28 cellular contexts compared by ENCODE assay signal in the genomic region with DNA sequence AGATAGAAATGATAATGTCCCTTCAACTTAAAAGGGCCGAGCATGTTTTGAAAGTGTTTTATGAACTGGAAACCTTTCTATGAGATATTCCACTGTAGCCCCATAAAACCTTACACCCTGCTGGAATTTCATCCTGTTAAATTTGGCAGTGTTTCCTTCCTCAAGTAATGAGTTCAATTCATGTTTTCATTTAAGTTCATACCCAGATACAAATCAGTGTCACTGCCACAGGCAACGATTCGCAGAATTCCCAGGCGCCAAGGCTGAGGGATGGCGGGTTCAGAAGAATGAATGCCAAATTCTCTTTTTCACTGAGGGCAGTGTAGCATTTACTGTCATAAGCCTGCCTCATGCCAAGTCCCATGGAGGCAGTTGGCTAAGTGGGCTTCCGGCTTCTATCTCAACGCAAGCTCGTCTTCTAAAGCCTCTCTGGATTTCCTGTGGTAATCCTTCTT.
DNase-seq lines count a peak whose midpoint lies in the region; ATAC-seq and TF ChIP-seq lines count a peak whose summit lies in the region.
"Had no signal": no experiment of that assay in that cellular context is flagged by ENCODE, and none has a peak within 500 bp of the region (broad histone marks: within the 10 kb centered on the region; RNA-seq: fewer than 3 reads in every experiment).

No MANE protein-coding gene starts in this region.

- DNase-seq in AG20443 (ENCODE audit: low spot score) (peak; percentile 26), NCI-H446 treated with DMSO at 0.1 percent for 48 hours (lab: John Stamatoyannopoulos, UW) (peak; percentile 48), fibroblast of gingiva (ENCODE audit: low read depth) (peak; percentile 6), heart left ventricle (no peak), dorsolateral prefrontal cortex (no peak)
- no peak for DNase-seq in stimulated activated CD4-positive, alpha-beta T cell treated with anti-CD3 and anti-CD28 coated beads, Interleukin-12 subunit alpha, Interleukin-12 subunit beta, amount 100 ng/mL, for 4 hours
- no peak for DNase-seq in activated naive CD4-positive, alpha-beta T cell treated with Interleukin-2 at 50 U/mL for 16 hours
- DNase-seq: activated CD4-positive, alpha-beta memory T cell treated with anti-CD3 and anti-CD28 coated beads, Interleukin-2, amount 10 ng/mL, durations not matched to agents 7 days and 5 days; activated naive CD8-positive, alpha-beta T cell treated with anti-CD3 and anti-CD28 coated beads, Interleukin-2, amount 10 ng/mL, durations not matched to agents 7 days and 5 days; CD4-positive, CD25-positive, alpha-beta regulatory T cell; EL; endodermal cell; glutamatergic neuron; left cardiac atrium; mesenchymal stem cell; MM.1S; NCI-H1436; NCI-H524 treated with DMSO at 0.1 percent for 48 hours; NK-92 treated with Interleukin-12 subunit alpha and Interleukin-12 subunit beta, amount 100 ng/mL, for 24 hours; PC-9; SIG-M5; testis had no signal

- no peak for TF ChIP-seq POLR2A in heart left ventricle (IDR thresholded peaks at IDR 0.05)

- 73 to 84% (median 79%) methylated on average over 8 of the region's 8 CpGs for WGBS in heart left ventricle, 4 donors

- H3K4me1 ChIP-seq in rectal smooth muscle tissue (ENCODE audit: control insufficient read depth, insufficient read depth, low read length) (peaks cover 3% of the 10 kb centered on the region), heart left ventricle (no peaks in the 10 kb centered on the region)
- H3K4me1 ChIP-seq: testis had no signal

- intact Hi-C loops in heart left ventricle (cut with DNase I) = no loop called here
- intact Hi-C loops in dorsolateral prefrontal cortex (cut with DNase I) = no loop called here

- no peak for TF ChIP-seq CTCF in heart left ventricle (IDR thresholded peaks at IDR 0.05)
- no peak for TF ChIP-seq CTCF in dorsolateral prefrontal cortex (IDR thresholded peaks at IDR 0.05 in 54 of 56, conservative IDR thresholded peaks at IDR 0.05 in 2 of 56; ENCODE audit: low read depth in 1 of 56, partially characterized antibody in 56 of 56)

- H3K4me3 ChIP-seq in rectal smooth muscle tissue (ENCODE audit: low read length) (no peak overlapping the region), heart left ventricle (no peak overlapping the region), dorsolateral prefrontal cortex (no peak overlapping the region)
- H3K4me3 ChIP-seq: coronary artery, K562, PC-9, smooth muscle cell, testis had no signal

- H3K36me3 ChIP-seq in rectal smooth muscle tissue (ENCODE audit: control insufficient read depth, insufficient read depth, low read length) (no peaks in the 10 kb centered on the region), heart left ventricle (no peaks in the 10 kb centered on the region)

- H3K27ac ChIP-seq in rectal smooth muscle tissue (ENCODE audit: low read depth, low read length) = peak overlapping the region; percentile 14
- no peak overlapping the region for H3K27ac ChIP-seq in heart left ventricle
- no peak overlapping the region for H3K27ac ChIP-seq in dorsolateral prefrontal cortex
- H3K27ac ChIP-seq: coronary artery, PC-9, testis had no signal

- no peaks in the 10 kb centered on the region for H3K9me3 ChIP-seq in heart left ventricle
- H3K9me3 ChIP-seq: testis had no signal

- H3K27me3 ChIP-seq in rectal smooth muscle tissue (ENCODE audit: control insufficient read depth, insufficient read depth, low read length) (no peaks in the 10 kb centered on the region), heart left ventricle (no peaks in the 10 kb centered on the region), dorsolateral prefrontal cortex (peaks cover 0 to 5% (median 0%) of the 10 kb centered on the region in 45 donors)
- H3K27me3 ChIP-seq: testis had no signal

- ATAC-seq in heart left ventricle = no peak
- ATAC-seq: activated CD4-positive, CD25-positive, alpha-beta regulatory T cell treated with anti-CD3 and anti-CD28 coated beads, Interleukin-2, amount 50 U/mL, for 24 hours; K562; left cardiac atrium; stimulated activated memory B cell treated with anti-CD40 and anti-IgM and Interleukin-4, amounts not matched to agents 10 μg/mL and 1 μg/mL and 100 μg/mL, for 72 hours had no signal

- no peak overlapping the region for H3K9ac ChIP-seq in rectal smooth muscle tissue (ENCODE audit: low read length)

Comparison
In these comparisons a context has a peak if more than half of its experiments do, and no peak if none do; other contexts are left out.
1. DNase-seq: peak in AG20443 (single experiment), NCI-H446 treated with DMSO at 0.1 percent for 48 hours (single experiment) and fibroblast of gingiva (single experiment); none in stimulated activated CD4-positive, alpha-beta T cell treated with anti-CD3 and anti-CD28 coated beads, Interleukin-12 subunit alpha, Interleukin-12 subunit beta, amount 100 ng/mL, for 4 hours (single experiment), activated naive CD4-positive, alpha-beta T cell treated with Interleukin-2 at 50 U/mL for 16 hours (single experiment), heart left ventricle (0 of 5) and dorsolateral prefrontal cortex (0 of 10).